Comparison of ENCODE assay signal across 14 cellular contexts in genomic region chr12:64883264-64884163, GRCh38. TPM values are rescaled to one million over a fixed set of nuclear protein-coding genes. Genes with fewer than 3 reads are reported as not detected.
DNase-seq lines count a peak whose midpoint lies in the region; ATAC-seq, FAIRE-seq and TF ChIP-seq lines count a peak whose summit lies in the region.
"Had no signal": no experiment of that assay in that cellular context is flagged by ENCODE, and none has a peak within 500 bp of the region (broad histone marks: within the 10 kb centered on the region; RNA-seq: fewer than 3 reads in every experiment).

No MANE protein-coding gene starts in this region.

- H4K20me1 ChIP-seq in HepG2 (ENCODE audit: insufficient read depth, low read length), result no peaks in the 10 kb centered on the region

- no peak overlapping the region for H3K4me3 ChIP-seq in HepG2 (replicated peaks in 1 of 3; ENCODE audit: insufficient read depth in 1 of 3, low read depth in 2 of 3, low read length in 3 of 3)
- H3K4me3 ChIP-seq in right lobe of liver, result no peak overlapping the region
- no peak overlapping the region for H3K4me3 ChIP-seq in brain microvascular endothelial cell (ENCODE audit: low read depth, low read length)
- no peak overlapping the region for H3K4me3 ChIP-seq in left ventricle myocardium inferior
- H3K4me3 ChIP-seq: colonic mucosa had no signal

- CTCF ChIA-PET in HepG2 (lab: Yijun Ruan, JAX; ENCODE audit: low intra/inter-chr PET ratio, low total read pairs), result no interaction called here

- TF ChIP-seq RAD21 in HepG2 (CRISPR knock-in tag; IDR thresholded peaks at IDR 0.05), result no peak

- no peak overlapping the region for H2AFZ ChIP-seq in HepG2 (ENCODE audit: low read length)

- TF ChIP-seq POLR2A in HepG2 (IDR thresholded peaks at IDR 0.05; ENCODE audit: insufficient read depth in 1 of 2, low read depth in 2 of 2, low read length in 2 of 2) (no peak), right lobe of liver (IDR thresholded peaks at IDR 0.05) (no peak)

- H3K36me3 ChIP-seq in HepG2 (replicated peaks in 1 of 2; ENCODE audit: control insufficient read depth in 1 of 2, insufficient read depth in 2 of 2, low read length in 2 of 2) (no peaks in the 10 kb centered on the region), right lobe of liver (no peaks in the 10 kb centered on the region), brain microvascular endothelial cell (replicated peaks) (no peaks in the 10 kb centered on the region), left ventricle myocardium inferior (no peaks in the 10 kb centered on the region)
- H3K36me3 ChIP-seq: colonic mucosa had no signal

- no peak overlapping the region for H3K27ac ChIP-seq in HepG2 (ENCODE audit: extremely low read length, insufficient read depth, low read length)
- H3K27ac ChIP-seq in right lobe of liver, result no peak overlapping the region
- no peak overlapping the region for H3K27ac ChIP-seq in brain microvascular endothelial cell
- H3K27ac ChIP-seq in left ventricle myocardium inferior (replicated peaks), result no peak overlapping the region
- H3K27ac ChIP-seq: colonic mucosa had no signal

- H3K4me2 ChIP-seq in HepG2 (ENCODE audit: low read depth, low read length), result no peak overlapping the region

- TF ChIP-seq EP300 in HepG2 (IDR thresholded peaks at IDR 0.05; ENCODE audit: low read depth in 2 of 2, low read length in 2 of 2), result no peak
- no peak for TF ChIP-seq EP300 in HepG2 (CRISPR knock-in tag; IDR thresholded peaks at IDR 0.05; ENCODE audit: borderline replicate concordance)

- H3K9me3 ChIP-seq in HepG2 (ENCODE audit: low read length) (no peaks in the 10 kb centered on the region), right lobe of liver (no peaks in the 10 kb centered on the region), left ventricle myocardium inferior (replicated peaks) (no peaks in the 10 kb centered on the region)
- H3K9me3 ChIP-seq: colonic mucosa had no signal

- H3K79me2 ChIP-seq in HepG2 (ENCODE audit: insufficient read depth, low read length), result no peaks in the 10 kb centered on the region

- no peaks in the 10 kb centered on the region for H3K27me3 ChIP-seq in HepG2 (ENCODE audit: control insufficient read depth in 1 of 2, insufficient read depth in 2 of 2, low read length in 2 of 2)
- no peaks in the 10 kb centered on the region for H3K27me3 ChIP-seq in right lobe of liver
- no peaks in the 10 kb centered on the region for H3K27me3 ChIP-seq in brain microvascular endothelial cell (replicated peaks)
- H3K27me3 ChIP-seq in left ventricle myocardium inferior (ENCODE audit: low read depth), result peaks cover 10% of the 10 kb centered on the region
- H3K27me3 ChIP-seq: colonic mucosa had no signal

- FAIRE-seq in HepG2 (lab: Jason Lieb, UNC), result no peak

- WGBS in HepG2 (ENCODE audit: low lambda C conversion rate), result 34% methylated on average over 17 of the region's 17 CpGs
- 36% methylated on average over 12 of the region's 17 CpGs for WGBS in right lobe of liver (ENCODE audit: insufficient coverage, low coverage, low lambda C conversion rate, missing lambda C conversion rate)

- BruUV-seq in HepG2 (replicated peaks; lab: Mats Ljungman, UMichigan), result no TSS peak

- peak; percentile 62 for ATAC-seq in HepG2
- no peak for ATAC-seq in right lobe of liver
- ATAC-seq in HG03135 (IDR thresholded peaks at IDR 0.05; ENCODE audit: unreplicated experiment), result no peak
- ATAC-seq in Right ventricle myocardium superior (ENCODE audit: poor library complexity), result no peak
- ATAC-seq: activated CD4-positive, CD25-positive, alpha-beta regulatory T cell treated with anti-CD3 and anti-CD28 coated beads, Interleukin-2, amount 50 U/mL, for 24 hours had no signal

- DNase-seq in HepG2 (ENCODE audit: low spot score) (peak; percentile 3), right lobe of liver (no peak), brain microvascular endothelial cell (no peak), left ventricle myocardium inferior (no peak), Ammon's horn (ENCODE audit: low spot score) (no peak), Right ventricle myocardium superior (no peak)
- DNase-seq: activated naive CD4-positive, alpha-beta T cell treated with anti-CD3 and anti-CD28 coated beads, Interleukin-2, amount 50 U/mL, for 16 hours; colonic mucosa; NCI-H187; occipital lobe; SHP77 had no signal

- H3K9ac ChIP-seq in HepG2 (ENCODE audit: insufficient read depth, low read depth, low read length), result no peak overlapping the region

- no peaks in the 10 kb centered on the region for H3K4me1 ChIP-seq in HepG2 (ENCODE audit: insufficient read depth, low read length)
- H3K4me1 ChIP-seq in right lobe of liver, result no peaks in the 10 kb centered on the region
- no peaks in the 10 kb centered on the region for H3K4me1 ChIP-seq in left ventricle myocardium inferior
- H3K4me1 ChIP-seq: colonic mucosa had no signal

- POLR2A ChIA-PET in HepG2 (lab: Yijun Ruan, JAX), result no interaction called here

- TF ChIP-seq CTCF in HepG2 (CRISPR knock-in tag; IDR thresholded peaks at IDR 0.05), result 0 out of 2 replicates have a peak, but pooled peaks have one; percentile 11
- no peak for TF ChIP-seq CTCF in right lobe of liver (IDR thresholded peaks at IDR 0.05)
- TF ChIP-seq CTCF in LNCAP (IDR thresholded peaks at IDR 0.05), result peak; percentile 23; the same call in 1 of the 2 replicates
- peak; percentile 41 for TF ChIP-seq CTCF in brain microvascular endothelial cell (IDR thresholded peaks at IDR 0.05; ENCODE audit: low read depth, low read length, missing control alignments)
- no peak for TF ChIP-seq CTCF in left ventricle myocardium inferior (IDR thresholded peaks at IDR 0.05; ENCODE audit: borderline replicate concordance)

- in situ Hi-C loops in HepG2 (cut with HindIII; ENCODE audit: extremely low pct_ligation_motif_present, low pct_unique_long_range_greater_than_20kb) (loop anchor here (25.0 kb wide), 2 partner anchors 379 to 1229 kb away; no protein-coding TSS in a partner anchor), brain microvascular endothelial cell (cut with HindIII; ENCODE audit: low pct_ligation_motif_present, low sequenced_read_pairs) (no loop called here)

- intact Hi-C loops in HepG2 (cut with micrococcal nuclease; ENCODE audit: unreplicated experiment) (no loop called here), right lobe of liver (cut with DNase I) (no loop called here), left ventricle myocardium inferior (cut with micrococcal nuclease) (no loop called here), Right ventricle myocardium superior (cut with DNase I) (no loop called here)

TF ChIP-seq in HepG2, 621 proteins besides CTCF, POLR2A, EP300 and RAD21:
- TF ChIP-seq ZNF7 (CRISPR knock-in tag; IDR thresholded peaks at IDR 0.05) (no peak), YY1 (IDR thresholded peaks at IDR 0.05; ENCODE audit: insufficient read depth, insufficient replicate concordance, low read depth, low read length) (no peak), ZNF615 (CRISPR knock-in tag; IDR thresholded peaks at IDR 0.05; ENCODE audit: borderline replicate concordance) (no peak), ZNF136 (CRISPR knock-in tag; IDR thresholded peaks at IDR 0.05; ENCODE audit: low read depth) (no peak), MTA3 (CRISPR knock-in tag; IDR thresholded peaks at IDR 0.05) (no peak), ZSCAN31 (CRISPR knock-in tag; IDR thresholded peaks at IDR 0.05; ENCODE audit: low read depth) (no peak), ATF1 (CRISPR knock-in tag; IDR thresholded peaks at IDR 0.05) (no peak)
- TF ChIP-seq, protein P1, sequence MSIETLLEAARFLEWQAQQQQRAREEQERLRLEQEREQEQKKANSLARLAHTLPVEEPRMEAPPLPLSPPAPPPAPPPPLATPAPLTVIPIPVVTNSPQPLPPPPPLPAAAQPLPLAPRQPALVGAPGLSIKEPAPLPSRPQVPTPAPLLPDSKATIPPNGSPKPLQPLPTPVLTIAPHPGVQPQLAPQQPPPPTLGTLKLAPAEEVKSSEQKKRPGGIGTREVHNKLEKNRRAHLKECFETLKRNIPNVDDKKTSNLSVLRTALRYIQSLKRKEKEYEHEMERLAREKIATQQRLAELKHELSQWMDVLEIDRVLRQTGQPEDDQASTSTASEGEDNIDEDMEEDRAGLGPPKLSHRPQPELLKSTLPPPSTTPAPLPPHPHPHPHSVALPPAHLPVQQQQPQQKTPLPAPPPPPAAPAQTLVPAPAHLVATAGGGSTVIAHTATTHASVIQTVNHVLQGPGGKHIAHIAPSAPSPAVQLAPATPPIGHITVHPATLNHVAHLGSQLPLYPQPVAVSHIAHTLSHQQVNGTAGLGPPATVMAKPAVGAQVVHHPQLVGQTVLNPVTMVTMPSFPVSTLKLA (IDR thresholded peaks at IDR 0.05), result no peak

RNA-seq across cellular contexts. Expression of gene TBC1D30, which starts 59.1 kb away (rescaled TPM):
- total RNA-seq in HepG2 (2016; rRNA removed; fragmentation: Illumina TruSeq; extraction: Trizol), result 0.21 and 0.42 TPM in 2 replicates
- not detected in 2 replicates for total RNA-seq in HepG2 (2016; cell fraction: cytosol; rRNA removed; fragmentation: Illumina TruSeq; extraction: Trizol; ENCODE audit: low read depth)
- total RNA-seq in HepG2 (2016; cell fraction: insoluble cytoplasmic fraction; rRNA removed; fragmentation: Illumina TruSeq; extraction: Trizol), result 0.30 and 0.33 TPM in 2 replicates
- 0.25 and 0.28 TPM in 2 replicates for total RNA-seq in HepG2 (2016; cell fraction: membrane; rRNA removed; fragmentation: Illumina TruSeq; extraction: Trizol)
- 0.31 TPM in 1 of 2 replicates, not detected in the other for total RNA-seq in HepG2 (2016; cell fraction: nucleus; rRNA removed; fragmentation: Illumina TruSeq; extraction: Trizol)
- polyA plus RNA-seq in HepG2 (2011; rRNA removed), result 0.35 and 0.67 TPM in 2 replicates
- polyA plus RNA-seq in HepG2 (2011; cell fraction: cytosol; rRNA removed), result 0.63 and 0.83 TPM in 2 replicates
- 0.36 and 0.56 TPM in 2 replicates for polyA plus RNA-seq in HepG2 (2011; cell fraction: nucleus; rRNA removed)
- 0.13 and 0.19 TPM in 2 replicates for polyA plus RNA-seq in HepG2 (2012)
- 0.07 TPM in 1 of 2 replicates, not detected in the other for polyA plus RNA-seq in HepG2 (2016; cell fraction: cytosol; fragmentation: Illumina TruSeq; extraction: Trizol; ENCODE audit: low read depth)
- polyA plus RNA-seq in HepG2 (2016; cell fraction: insoluble cytoplasmic fraction; fragmentation: Illumina TruSeq; extraction: Trizol; ENCODE audit: low read depth), result 0.44 and 0.53 TPM in 2 replicates
- 0.19 TPM in 1 of 2 replicates, not detected in the other for polyA plus RNA-seq in HepG2 (2016; cell fraction: membrane; fragmentation: Illumina TruSeq; extraction: Trizol; ENCODE audit: low read depth)
- polyA plus RNA-seq in HepG2 (2016; cell fraction: nucleus; fragmentation: Illumina TruSeq; extraction: Trizol; ENCODE audit: insufficient read depth, low read depth), result 0.15 TPM in 1 of 2 replicates, not detected in the other
- 0.02 and 10.0 TPM in 2 replicates for polyA minus RNA-seq in HepG2 (2011; rRNA and poly(A)+ RNA removed; ENCODE audit: low replicate concordance)
- not detected in 2 replicates for polyA minus RNA-seq in HepG2 (2011; cell fraction: cytosol; rRNA and poly(A)+ RNA removed)
- 0.25 and 0.77 TPM in 2 replicates for polyA minus RNA-seq in HepG2 (2011; cell fraction: nucleus; rRNA and poly(A)+ RNA removed)
- 1 to 10 TPM; 1.1 to 2.7 (median 1.3) TPM for total RNA-seq in right lobe of liver
- total RNA-seq in left ventricle myocardium inferior, result 0.77 TPM
- total RNA-seq in Right ventricle myocardium superior, result 0.83 TPM

Comparison
In these comparisons a context has a peak if more than half of its experiments do, and no peak if none do; other contexts are left out.
1. CTCF ChIP-seq: peak in HepG2 (single experiment), LNCAP (single experiment) and brain microvascular endothelial cell (single experiment); none in right lobe of liver (0 of 4) and left ventricle myocardium inferior (single experiment).